ENCODE assay signal across 11 cellular contexts in the genomic region with DNA sequence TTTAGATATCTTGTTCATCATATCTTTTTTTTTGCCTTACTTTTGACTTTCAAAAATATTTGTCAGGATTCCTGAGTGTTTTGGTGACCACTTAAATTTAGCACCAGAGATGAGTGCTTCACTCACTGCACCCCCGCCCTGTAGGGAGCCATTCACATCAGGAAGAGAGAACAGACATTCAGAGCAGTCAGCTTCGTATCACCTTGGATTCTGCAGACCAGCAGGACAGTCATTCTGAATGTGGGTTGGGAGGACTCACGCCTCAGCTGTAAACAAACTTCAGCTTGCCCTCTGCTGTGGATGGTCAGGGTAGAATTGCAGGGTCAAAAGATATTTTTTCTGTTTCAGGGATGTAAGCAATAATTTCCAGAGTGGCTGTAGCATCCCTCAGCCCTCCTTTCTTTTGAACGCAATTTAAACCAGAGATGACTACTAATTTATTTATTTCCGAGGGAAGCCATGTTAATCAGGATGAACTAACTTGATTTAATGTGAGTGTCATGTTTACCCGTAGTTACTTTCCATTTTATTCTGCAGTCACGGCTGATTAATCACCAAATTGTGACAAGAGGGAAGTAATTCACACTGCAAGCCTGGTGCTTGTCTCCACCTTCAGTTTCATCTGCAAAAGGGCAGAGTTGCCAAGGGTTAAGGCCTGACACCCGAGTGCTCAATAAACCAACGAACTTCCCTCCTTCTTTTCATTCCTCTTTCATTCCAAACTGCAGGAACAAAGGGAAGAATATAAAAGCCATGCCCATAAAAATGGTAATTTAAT.
DNase-seq lines count a peak whose midpoint lies in the region; ATAC-seq and TF ChIP-seq lines count a peak whose summit lies in the region.
"Had no signal": no experiment of that assay in that cellular context is flagged by ENCODE, and none has a peak within 500 bp of the region (broad histone marks: within the 10 kb centered on the region; RNA-seq: fewer than 3 reads in every experiment).

No MANE protein-coding gene starts in this region.

- peak; percentile 48 for DNase-seq in DMS153 (lab: John Stamatoyannopoulos, UW)
- DNase-seq in GM19238 (ENCODE audit: insufficient read length, low spot score): peak; percentile 16
- DNase-seq in NCI-H69 (lab: John Stamatoyannopoulos, UW): peak; percentile 24
- no peak for DNase-seq in effector memory CD8-positive, alpha-beta T cell
- DNase-seq in activated T-helper 1 cell treated with anti-CD3 and anti-CD28 coated beads, Interleukin-12 subunit alpha, Interleukin-12 subunit beta, Interleukin-2, Interleukin-4 antibody, amounts not matched to agents 30 ng/mL and 10 ng/mL and 1 ng/mL, durations not matched to agents 14 hours and 24 hours and 36 hours (ENCODE audit: low spot score): no peak
- no peak for DNase-seq in vagina (ENCODE audit: extremely low spot score in 2 of 2)
- DNase-seq in T-helper 17 cell: no peak
- DNase-seq: aorta, left colon, PC-9 had no signal

- H3K4me3 ChIP-seq in vagina: no peak overlapping the region
- H3K4me3 ChIP-seq: PC-9 had no signal

- ATAC-seq in HG02759 (IDR thresholded peaks at IDR 0.05; ENCODE audit: unreplicated experiment) (peak; percentile 78), T-helper 17 cell (no peak)
- no peak for ATAC-seq in effector memory CD8-positive, alpha-beta T cell (replicated peaks)
- ATAC-seq: left colon had no signal

- intact Hi-C loops in activated T-helper 1 cell treated with anti-CD3 and anti-CD28 coated beads, Interleukin-12 subunit alpha, Interleukin-12 subunit beta, Interleukin-2, Interleukin-4 antibody, amounts not matched to agents 30 ng/mL and 10 ng/mL and 1 ng/mL, durations not matched to agents 14 hours and 24 hours and 36 hours (cut with micrococcal nuclease): no loop called here
- intact Hi-C loops in vagina (cut with DNase I): no loop called here

- no peaks in the 10 kb centered on the region for H3K27me3 Mint-ChIP-seq in effector memory CD8-positive, alpha-beta T cell
- no peaks in the 10 kb centered on the region for H3K27me3 Mint-ChIP-seq in activated T-helper 1 cell treated with anti-CD3 and anti-CD28 coated beads, Interleukin-12 subunit alpha, Interleukin-12 subunit beta, Interleukin-2, Interleukin-4 antibody, amounts not matched to agents 30 ng/mL and 10 ng/mL and 1 ng/mL, durations not matched to agents 14 hours and 24 hours and 36 hours (ENCODE audit: insufficient read depth)
- H3K27me3 Mint-ChIP-seq in T-helper 17 cell: no peaks in the 10 kb centered on the region

- H3K4me1 ChIP-seq in vagina: no peaks in the 10 kb centered on the region

- no peak overlapping the region for H3K27ac ChIP-seq in vagina
- H3K27ac ChIP-seq: PC-9 had no signal

- H3K36me3 ChIP-seq in vagina: no peaks in the 10 kb centered on the region

- no peak overlapping the region for H3K4me3 Mint-ChIP-seq in effector memory CD8-positive, alpha-beta T cell
- no peak overlapping the region for H3K4me3 Mint-ChIP-seq in activated T-helper 1 cell treated with anti-CD3 and anti-CD28 coated beads, Interleukin-12 subunit alpha, Interleukin-12 subunit beta, Interleukin-2, Interleukin-4 antibody, amounts not matched to agents 30 ng/mL and 10 ng/mL and 1 ng/mL, durations not matched to agents 14 hours and 24 hours and 36 hours
- no peak overlapping the region for H3K4me3 Mint-ChIP-seq in T-helper 17 cell

- H3K4me1 Mint-ChIP-seq in effector memory CD8-positive, alpha-beta T cell (ENCODE audit: low read depth in 2 of 2): peaks cover 0 to 2% of the 10 kb centered on the region in 2 donors
- H3K4me1 Mint-ChIP-seq in activated T-helper 1 cell treated with anti-CD3 and anti-CD28 coated beads, Interleukin-12 subunit alpha, Interleukin-12 subunit beta, Interleukin-2, Interleukin-4 antibody, amounts not matched to agents 30 ng/mL and 10 ng/mL and 1 ng/mL, durations not matched to agents 14 hours and 24 hours and 36 hours (ENCODE audit: low read depth): no peaks in the 10 kb centered on the region
- no peaks in the 10 kb centered on the region for H3K4me1 Mint-ChIP-seq in T-helper 17 cell

- no peak for TF ChIP-seq POLR2A in vagina (IDR thresholded peaks at IDR 0.05)

- H3K9me3 Mint-ChIP-seq in effector memory CD8-positive, alpha-beta T cell: no peaks in the 10 kb centered on the region
- H3K9me3 Mint-ChIP-seq in activated T-helper 1 cell treated with anti-CD3 and anti-CD28 coated beads, Interleukin-12 subunit alpha, Interleukin-12 subunit beta, Interleukin-2, Interleukin-4 antibody, amounts not matched to agents 30 ng/mL and 10 ng/mL and 1 ng/mL, durations not matched to agents 14 hours and 24 hours and 36 hours: no peaks in the 10 kb centered on the region

- H3K36me3 Mint-ChIP-seq in effector memory CD8-positive, alpha-beta T cell (ENCODE audit: insufficient read depth): no peaks in the 10 kb centered on the region
- H3K36me3 Mint-ChIP-seq in activated T-helper 1 cell treated with anti-CD3 and anti-CD28 coated beads, Interleukin-12 subunit alpha, Interleukin-12 subunit beta, Interleukin-2, Interleukin-4 antibody, amounts not matched to agents 30 ng/mL and 10 ng/mL and 1 ng/mL, durations not matched to agents 14 hours and 24 hours and 36 hours (ENCODE audit: low read depth): no peaks in the 10 kb centered on the region
- no peaks in the 10 kb centered on the region for H3K36me3 Mint-ChIP-seq in T-helper 17 cell (ENCODE audit: low read depth)

- H3K9me3 ChIP-seq in vagina (no peaks in the 10 kb centered on the region), T-helper 17 cell (ENCODE audit: control insufficient read depth, low read length, poor library complexity, severe bottlenecking) (no peaks in the 10 kb centered on the region)

- no peaks in the 10 kb centered on the region for H3K27me3 ChIP-seq in vagina

- TF ChIP-seq CTCF in vagina (IDR thresholded peaks at IDR 0.05): no peak

- no peak overlapping the region for H3K27ac Mint-ChIP-seq in effector memory CD8-positive, alpha-beta T cell
- H3K27ac Mint-ChIP-seq in activated T-helper 1 cell treated with anti-CD3 and anti-CD28 coated beads, Interleukin-12 subunit alpha, Interleukin-12 subunit beta, Interleukin-2, Interleukin-4 antibody, amounts not matched to agents 30 ng/mL and 10 ng/mL and 1 ng/mL, durations not matched to agents 14 hours and 24 hours and 36 hours: no peak overlapping the region
- H3K27ac Mint-ChIP-seq in T-helper 17 cell: no peak overlapping the region

Comparison
In these comparisons a context has a peak if more than half of its experiments do, and no peak if none do; other contexts are left out.
1. DNase-seq: peak in DMS153 (single experiment), GM19238 (single experiment) and NCI-H69 (single experiment); none in effector memory CD8-positive, alpha-beta T cell (0 of 3), activated T-helper 1 cell treated with anti-CD3 and anti-CD28 coated beads, Interleukin-12 subunit alpha, Interleukin-12 subunit beta, Interleukin-2, Interleukin-4 antibody, amounts not matched to agents 30 ng/mL and 10 ng/mL and 1 ng/mL, durations not matched to agents 14 hours and 24 hours and 36 hours (single experiment), vagina (0 of 2) and T-helper 17 cell (0 of 3).